Comparison of ENCODE assay signal across 8 cellular contexts in the genomic region with DNA sequence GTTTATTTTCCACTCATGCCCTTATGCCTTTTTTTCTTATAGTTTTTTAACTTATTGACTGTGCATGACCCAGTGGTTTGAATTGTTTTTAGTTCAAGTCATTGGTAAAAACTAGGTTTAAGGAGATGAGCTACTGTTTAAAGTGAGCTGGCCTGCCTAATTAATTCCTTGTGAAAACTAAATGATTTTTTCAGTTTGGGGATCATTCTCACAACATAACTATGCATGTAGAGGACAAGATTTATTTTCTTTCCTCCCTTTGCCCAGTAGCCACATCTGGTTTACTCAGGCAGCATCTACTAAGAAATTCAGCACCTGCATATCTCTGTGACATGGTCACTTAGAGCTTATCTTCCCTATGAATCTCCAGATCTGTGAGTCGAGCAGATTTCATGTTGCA. TPM values are rescaled to one million over a fixed set of nuclear protein-coding genes. Genes with fewer than 3 reads are reported as not detected.
A peak's percentile ranks its signal among the peaks of the same experiment; 100 is the strongest.
DNase-seq lines count a peak whose midpoint lies in the region; TF ChIP-seq lines count a peak whose summit lies in the region.

No MANE protein-coding gene starts in this region.

- H3K4me3 ChIP-seq in AG09309 (ENCODE audit: control insufficient read depth, low read depth, low read length) (peak overlapping the region; percentile 77), HL-60 (replicated peaks; ENCODE audit: insufficient read depth, low read length) (peak overlapping the region; percentile 93), mucosa of rectum (ENCODE audit: low read length in 2 of 2) (peak overlapping the region; percentile 87 to 93)

- H3K36me3 Mint-ChIP-seq in brain: peaks cover 17% of the 10 kb centered on the region

- DNase-seq in AG09309 (ENCODE audit: low read depth) (no peak), HL-60 (ENCODE audit: low read depth in 1 of 2, low spot score in 1 of 2) (no peak), NCI-H1694 (lab: John Stamatoyannopoulos, UW) (no peak), NCI-H510A treated with DMSO at 0.1 percent for 48 hours (lab: John Stamatoyannopoulos, UW) (no peak), COR-L47 (lab: John Stamatoyannopoulos, UW) (no peak), DMS114 treated with DMSO at 0.1 percent for 48 hours (lab: John Stamatoyannopoulos, UW; ENCODE audit: unreplicated experiment) (no peak)

- peaks cover 6 to 19% of the 10 kb centered on the region in 2 donors for H3K4me1 ChIP-seq in mucosa of rectum (ENCODE audit: control insufficient read depth in 2 of 2, insufficient read depth in 2 of 2, low read length in 2 of 2)

- no peaks in the 10 kb centered on the region for H3K27me3 ChIP-seq in HL-60 (ENCODE audit: insufficient read depth, poor library complexity, severe bottlenecking)
- no peaks in the 10 kb centered on the region for H3K27me3 ChIP-seq in mucosa of rectum (ENCODE audit: control insufficient read depth in 2 of 2, insufficient read depth in 2 of 2, low read length in 2 of 2)

- H3K9me3 Mint-ChIP-seq in brain: no peaks in the 10 kb centered on the region

- TF ChIP-seq CTCF in AG09309 (IDR thresholded peaks at IDR 0.05; ENCODE audit: control insufficient read depth, insufficient read depth, low read depth, low read length, missing control alignments) (no peak), HL-60 (IDR thresholded peaks at IDR 0.05; ENCODE audit: insufficient read depth, low read length) (no peak), brain (conservative IDR thresholded peaks at IDR 0.05) (no peak)

- peaks cover 18% of the 10 kb centered on the region for H3K27me3 Mint-ChIP-seq in brain

- peak overlapping the region; percentile 89 to 94 (median 92) for H3K4me3 Mint-ChIP-seq in brain

- H3K27ac ChIP-seq in HL-60 (replicated peaks) (no peak overlapping the region), mucosa of rectum (ENCODE audit: low read depth in 2 of 2, low read length in 2 of 2) (no peak overlapping the region)

- H3K36me3 ChIP-seq in mucosa of rectum (ENCODE audit: control insufficient read depth in 2 of 2, insufficient read depth in 2 of 2, low read length in 2 of 2): no peaks in the 10 kb centered on the region

- no peak overlapping the region for H3K9ac ChIP-seq in mucosa of rectum (ENCODE audit: low read depth in 1 of 2, low read length in 2 of 2)

- H3K4me1 Mint-ChIP-seq in brain: peaks cover 53% of the 10 kb centered on the region

- peak overlapping the region; percentile 56 to 99 (median 70) for H3K27ac Mint-ChIP-seq in brain

- no peaks in the 10 kb centered on the region for H3K9me3 ChIP-seq in mucosa of rectum (ENCODE audit: control insufficient read depth in 2 of 2, low read length in 2 of 2)

RNA-seq across cellular contexts. Expression of a gene that starts 1.7 kb away (rescaled TPM):
- polyA plus RNA-seq in brain (ENCODE audit: insufficient read depth, low read depth, low replicate concordance): 18.2 TPM

RNA-seq across cellular contexts. Expression of a gene that starts 9.9 kb away (rescaled TPM):
- 0.54 TPM for polyA plus RNA-seq in brain (ENCODE audit: insufficient read depth, low read depth, low replicate concordance)
